ENCODE assay signal across 9 cellular contexts in genomic region chrX:65985922-65986588, GRCh38. TPM values are rescaled to one million over a fixed set of nuclear protein-coding genes. Genes with fewer than 3 reads are reported as not detected.
DNase-seq lines count a peak whose midpoint lies in the region; ATAC-seq and TF ChIP-seq lines count a peak whose summit lies in the region.
"Had no signal": no experiment of that assay in that cellular context is flagged by ENCODE, and none has a peak within 500 bp of the region (broad histone marks: within the 10 kb centered on the region; RNA-seq: fewer than 3 reads in every experiment).

No MANE protein-coding gene starts in this region.

- ATAC-seq in GM18907 (IDR thresholded peaks at IDR 0.05; ENCODE audit: unreplicated experiment): peak; percentile 88
- ATAC-seq in HG03442 (IDR thresholded peaks at IDR 0.05; ENCODE audit: unreplicated experiment): peak; percentile 84

- H3K27ac Mint-ChIP-seq in CD14-positive monocyte: peak overlapping the region; percentile 68 to 90 (median 84)

- H3K4me3 ChIP-seq in retinal pigment epithelial cell (ENCODE audit: low read length): no peak overlapping the region
- H3K4me3 ChIP-seq: SJSA1 had no signal

- DNase-seq in CD14-positive monocyte (ENCODE audit: low spot score) (no peak), RPMI7951 (ENCODE audit: low read depth) (peak; percentile 54), globus pallidus (ENCODE audit: low spot score) (peak; percentile 35), retinal pigment epithelial cell (ENCODE audit: low read depth) (no peak), COLO668 (lab: John Stamatoyannopoulos, UW; ENCODE audit: unreplicated experiment) (no peak)
- peak; percentile 75 for DNase-seq in activated effector memory CD4-positive, alpha-beta T cell treated with anti-CD3 and anti-CD28 coated beads, Interleukin-2, amount 50 U/mL, for 16 hours

- peaks cover 0 to 24% (median 0%) of the 10 kb centered on the region in 3 donors for H3K27me3 Mint-ChIP-seq in CD14-positive monocyte (ENCODE audit: low read depth in 3 of 3)

- H3K9me3 Mint-ChIP-seq in CD14-positive monocyte: peaks cover 0 to 2% (median 0%) of the 10 kb centered on the region in 7 donors

- H3K4me3 Mint-ChIP-seq in CD14-positive monocyte: peak overlapping the region in 1 of 2 donors; percentile 76

- peaks cover 58% of the 10 kb centered on the region for H3K4me1 Mint-ChIP-seq in CD14-positive monocyte

- TF ChIP-seq CTCF in CD14-positive monocyte (IDR thresholded peaks at IDR 0.05): peak; percentile 50
- peak; percentile 51 for TF ChIP-seq CTCF in retinal pigment epithelial cell (conservative IDR thresholded peaks at IDR 0.05; ENCODE audit: low read depth, low read length)

- intact Hi-C loops in CD14-positive monocyte (cut with micrococcal nuclease): loop anchor here in 1 of 2 donors (5.0 kb wide), 1 partner anchor 394 kb away; no protein-coding TSS in a partner anchor

- H3K36me3 Mint-ChIP-seq in CD14-positive monocyte: peaks cover 0 to 3% of the 10 kb centered on the region in 2 donors

RNA-seq across cellular contexts. Expression of gene VSIG4, which starts 53.8 kb away (rescaled TPM):
- 10 to 100 TPM; 10.2 to 56.8 TPM for polyA plus RNA-seq in CD14-positive monocyte
- total RNA-seq in RPMI7951 (2014; rRNA removed; shearing (Covaris generic)): not detected in 2 replicates
- total RNA-seq: SJSA1 had no signal

Comparison
In these comparisons a context has a peak if more than half of its experiments do, and no peak if none do; other contexts are left out.
1. DNase-seq: peak in RPMI7951 (single experiment), activated effector memory CD4-positive, alpha-beta T cell treated with anti-CD3 and anti-CD28 coated beads, Interleukin-2, amount 50 U/mL, for 16 hours (single experiment) and globus pallidus (single experiment); none in CD14-positive monocyte (single experiment), retinal pigment epithelial cell (single experiment) and COLO668 (single experiment).